27 cellular contexts compared by ENCODE assay signal in genomic region chr11:69917529-69917928, GRCh38.
"Had no signal": no experiment of that assay in that cellular context is flagged by ENCODE, and none has a peak within 500 bp of the region (broad histone marks: within the 10 kb centered on the region; RNA-seq: fewer than 3 reads in every experiment).

No MANE protein-coding gene starts in this region.

- H3K4me1 ChIP-seq: SJCRH30 had no signal

- DNase-seq: activated CD4-positive, alpha-beta T cell treated with anti-CD3 and anti-CD28 coated beads, Interleukin-2, amount 10 ng/mL, durations not matched to agents 24 days and 14 days; activated CD4-positive, alpha-beta T cell treated with anti-CD3 and anti-CD28 coated beads, Interleukin-2, amount 50 U/mL, for 4 hours; activated CD8-positive, alpha-beta T cell treated with anti-CD3 and anti-CD28 coated beads for 36 hours; activated naive CD4-positive, alpha-beta T cell; activated T-cell treated with anti-CD3 and anti-CD28 coated beads, Interleukin-2, amount 50 U/mL, for 1 hour; activated T-cell treated with anti-CD3 and anti-CD28 coated beads, Interleukin-2, amount 50 U/mL, for 72 hours; brain microvascular endothelial cell; NCI-H1105; NCI-H1417 treated with DMSO at 0.1 percent for 48 hours; NCI-H187 treated with DMSO at 0.1 percent for 48 hours; NCI-H2081; NCI-H2171 treated with DMSO at 0.1 percent for 48 hours; NCI-H226; NCI-H446 treated with DMSO at 0.1 percent for 48 hours; NCI-H524; NCI-H69; PC-3; SJCRH30 had no signal

- H3K27me3 ChIP-seq: brain microvascular endothelial cell had no signal

- H3K4me3 ChIP-seq: cardiac muscle cell, K562, SJCRH30, SK-N-MC had no signal

- ATAC-seq: activated CD8-positive, alpha-beta T cell treated with anti-CD3 and anti-CD28 coated beads for 36 hours; activated T-cell treated with anti-CD3 and anti-CD28 coated beads, Interleukin-2, amount 50 U/mL, for 72 hours; activated T-helper 17 cell treated with anti-CD3 and anti-CD28 coated beads, Interleukin-2, amount 50 U/mL, for 72 hours; K562; PC-3 had no signal

- H3K36me3 Mint-ChIP-seq: activated naive CD4-positive, alpha-beta T cell treated with anti-CD3 and anti-CD28 coated beads, Interleukin-2, amount 50 U/mL, for 24 hours; activated naive CD8-positive, alpha-beta T cell treated with anti-CD3 and anti-CD28 coated beads, Interleukin-2, amount 10 ng/mL, durations not matched to agents 7 days and 5 days had no signal

- H3K4me1 Mint-ChIP-seq: activated CD4-positive, alpha-beta T cell treated with anti-CD3 and anti-CD28 coated beads, Interleukin-2, amount 10 ng/mL, durations not matched to agents 24 days and 14 days; activated naive CD4-positive, alpha-beta T cell treated with anti-CD3 and anti-CD28 coated beads, Interleukin-2, amount 50 U/mL, for 24 hours had no signal

- H3K27ac ChIP-seq: brain microvascular endothelial cell, cardiac muscle cell, RWPE1, SJCRH30, SK-N-MC had no signal

- H3K36me3 ChIP-seq: brain microvascular endothelial cell, cardiac muscle cell, SJCRH30 had no signal

- H3K27ac Mint-ChIP-seq: activated CD4-positive, alpha-beta T cell treated with anti-CD3 and anti-CD28 coated beads, Interleukin-2, amount 10 ng/mL, durations not matched to agents 24 days and 14 days; activated CD8-positive, alpha-beta T cell treated with anti-CD3 and anti-CD28 coated beads for 36 hours; activated naive CD4-positive, alpha-beta T cell treated with anti-CD3 and anti-CD28 coated beads, Interleukin-2, amount 50 U/mL, for 24 hours; activated naive CD8-positive, alpha-beta T cell treated with anti-CD3 and anti-CD28 coated beads, Interleukin-2, amount 10 ng/mL, durations not matched to agents 7 days and 5 days; activated T-cell treated with anti-CD3 and anti-CD28 coated beads, Interleukin-2, amount 50 U/mL, for 72 hours; activated T-helper 17 cell treated with anti-CD3 and anti-CD28 coated beads, Interleukin-2, amount 50 U/mL, for 72 hours; T-helper 1 cell treated with Interleukin-12 subunit alpha and Interleukin-12 subunit beta and Interleukin-4 antibody, amounts not matched to agents 30 μg/mL and 1 μg/mL, for 36 hours; T-helper 2 cell treated with Interferon-gamma antibody and Interleukin-4, amounts not matched to agents 5 μg/mL and 100 μg/mL, for 36 hours had no signal

- H3K4me3 Mint-ChIP-seq: activated CD4-positive, alpha-beta T cell treated with anti-CD3 and anti-CD28 coated beads, Interleukin-2, amount 10 ng/mL, durations not matched to agents 24 days and 14 days; activated CD8-positive, alpha-beta T cell treated with anti-CD3 and anti-CD28 coated beads for 36 hours; activated naive CD4-positive, alpha-beta T cell treated with anti-CD3 and anti-CD28 coated beads, Interleukin-2, amount 50 U/mL, for 24 hours; activated naive CD8-positive, alpha-beta T cell treated with anti-CD3 and anti-CD28 coated beads, Interleukin-2, amount 10 ng/mL, durations not matched to agents 7 days and 5 days; activated T-cell treated with anti-CD3 and anti-CD28 coated beads, Interleukin-2, amount 50 U/mL, for 72 hours; activated T-helper 17 cell treated with anti-CD3 and anti-CD28 coated beads, Interleukin-2, amount 50 U/mL, for 72 hours; T-helper 1 cell treated with Interleukin-12 subunit alpha and Interleukin-12 subunit beta and Interleukin-4 antibody, amounts not matched to agents 30 μg/mL and 1 μg/mL, for 36 hours; T-helper 2 cell treated with Interferon-gamma antibody and Interleukin-4, amounts not matched to agents 5 μg/mL and 100 μg/mL, for 36 hours had no signal

- H3K9me3 ChIP-seq: SJCRH30 had no signal

- H3K9me3 Mint-ChIP-seq: activated CD4-positive, alpha-beta T cell treated with anti-CD3 and anti-CD28 coated beads, Interleukin-2, amount 10 ng/mL, durations not matched to agents 24 days and 14 days; activated CD8-positive, alpha-beta T cell treated with anti-CD3 and anti-CD28 coated beads for 36 hours; activated naive CD4-positive, alpha-beta T cell treated with anti-CD3 and anti-CD28 coated beads, Interleukin-2, amount 50 U/mL, for 24 hours; activated naive CD8-positive, alpha-beta T cell treated with anti-CD3 and anti-CD28 coated beads, Interleukin-2, amount 10 ng/mL, durations not matched to agents 7 days and 5 days; activated T-cell treated with anti-CD3 and anti-CD28 coated beads, Interleukin-2, amount 50 U/mL, for 72 hours; activated T-helper 17 cell treated with anti-CD3 and anti-CD28 coated beads, Interleukin-2, amount 50 U/mL, for 72 hours; T-helper 1 cell treated with Interleukin-12 subunit alpha and Interleukin-12 subunit beta and Interleukin-4 antibody, amounts not matched to agents 30 μg/mL and 1 μg/mL, for 36 hours; T-helper 2 cell treated with Interferon-gamma antibody and Interleukin-4, amounts not matched to agents 5 μg/mL and 100 μg/mL, for 36 hours had no signal
